Comparison of ENCODE assay signal across 8 cellular contexts in genomic region chr4:109588176-109588575, GRCh38. TPM values are rescaled to one million over a fixed set of nuclear protein-coding genes. Genes with fewer than 3 reads are reported as not detected.
DNase-seq lines count a peak whose midpoint lies in the region; ATAC-seq, FAIRE-seq and TF ChIP-seq lines count a peak whose summit lies in the region.

No MANE protein-coding gene starts in this region.

- no peaks in the 10 kb centered on the region for H3K9me3 ChIP-seq in Loucy (ENCODE audit: insufficient read depth, low read depth, low read length)

- no peak overlapping the region for H3K4me3 Mint-ChIP-seq in osteocyte (ENCODE audit: unreplicated experiment)

- peak; percentile 26 for DNase-seq in GM12891 (ENCODE audit: insufficient read length, low spot score)
- peak; percentile 21 for DNase-seq in dermis blood vessel endothelial cell
- no peak for DNase-seq in coronary artery (ENCODE audit: low spot score)
- DNase-seq in NCI-H1105 treated with DMSO at 0.1 percent for 48 hours (lab: John Stamatoyannopoulos, UW) = no peak
- no peak for DNase-seq in osteocyte (ENCODE audit: extremely low spot score, unreplicated experiment)
- DNase-seq in substantia nigra (lab: John Stamatoyannopoulos, UW) = no peak

- no peaks in the 10 kb centered on the region for H3K27me3 ChIP-seq in Loucy (ENCODE audit: insufficient read depth, low read length, poor library complexity, severe bottlenecking)

- peaks cover 10% of the 10 kb centered on the region for H3K36me3 Mint-ChIP-seq in osteocyte (ENCODE audit: unreplicated experiment)

- no peaks in the 10 kb centered on the region for H3K4me1 Mint-ChIP-seq in osteocyte (ENCODE audit: unreplicated experiment)

- H4K20me1 ChIP-seq in Loucy (ENCODE audit: insufficient read depth, low read length, poor library complexity, severe bottlenecking) = no peaks in the 10 kb centered on the region

- peak overlapping the region; percentile 12 for H3K4me2 ChIP-seq in Loucy (ENCODE audit: low read depth, low read length, poor library complexity, severe bottlenecking)

- FAIRE-seq in GM12891 (lab: Jason Lieb, UNC) = peak; percentile 89

- TF ChIP-seq POLR2A in GM12891 (IDR thresholded peaks at IDR 0.05; ENCODE audit: low read depth, low read length) = no peak

- no peaks in the 10 kb centered on the region for H3K36me3 ChIP-seq in Loucy (ENCODE audit: insufficient read depth, low read length)

- H3K27ac ChIP-seq in coronary artery (no peak overlapping the region), substantia nigra (ENCODE audit: low read depth, low read length, poor library complexity, severe bottlenecking) (no peak overlapping the region)

- peaks cover 11% of the 10 kb centered on the region for H3K4me1 ChIP-seq in Loucy (ENCODE audit: insufficient read depth, low read length, poor library complexity, severe bottlenecking)

- no peaks in the 10 kb centered on the region for H3K27me3 Mint-ChIP-seq in osteocyte (ENCODE audit: unreplicated experiment)

- no peaks in the 10 kb centered on the region for H3K79me2 ChIP-seq in Loucy (ENCODE audit: insufficient read depth, low read length)

- H3K9me2 ChIP-seq in Loucy (replicated peaks; ENCODE audit: low read depth, low read length) = no peaks in the 10 kb centered on the region

- H3K27ac Mint-ChIP-seq in osteocyte (ENCODE audit: unreplicated experiment) = no peak overlapping the region

- no peak overlapping the region for H2AFZ ChIP-seq in Loucy (ENCODE audit: low read length)

- no peaks in the 10 kb centered on the region for H3F3A ChIP-seq in Loucy (ENCODE audit: low read depth)

- H3K9me3 Mint-ChIP-seq in osteocyte (ENCODE audit: unreplicated experiment) = peaks cover 6% of the 10 kb centered on the region

- no peak overlapping the region for H3K4me3 ChIP-seq in Loucy (ENCODE audit: low read length, poor library complexity, severe bottlenecking)
- H3K4me3 ChIP-seq in coronary artery = no peak overlapping the region

- no peak overlapping the region for H3K9ac ChIP-seq in Loucy (ENCODE audit: low read depth, low read length, poor library complexity, severe bottlenecking)

- ATAC-seq in GM21528 (IDR thresholded peaks at IDR 0.05; ENCODE audit: low FRiP score, unreplicated experiment) = peak; percentile 98

- TF ChIP-seq CTCF in Loucy (conservative IDR thresholded peaks at IDR 0.05; ENCODE audit: low read length) (no peak), coronary artery (IDR thresholded peaks at IDR 0.05) (no peak), osteocyte (IDR thresholded peaks at IDR 0.05) (no peak)

TF ChIP-seq in GM12891, 5 proteins besides CTCF, POLR2A, EP300 and RAD21:
- TF ChIP-seq POU2F2 (IDR thresholded peaks at IDR 0.05; ENCODE audit: low read depth, low read length) (peak; percentile 75; the same call in 1 of the 2 replicates), TAF1 (IDR thresholded peaks at IDR 0.05; ENCODE audit: low read depth, low read length) (no peak)

RNA-seq across cellular contexts. Expression of gene MCUB, which starts 28.1 kb away (rescaled TPM):
- polyA plus RNA-seq in GM12891 (2012; ENCODE audit: low read depth, missing spikeins) = 15.1 TPM
- total RNA-seq in dermis blood vessel endothelial cell = 69.4 and 163 TPM in 2 replicates
- 14.1 and 14.8 TPM in 2 replicates for total RNA-seq in osteocyte

Comparison
In these comparisons a context has a peak if more than half of its experiments do, and no peak if none do; other contexts are left out.
1. DNase-seq: peak in GM12891 (single experiment) and dermis blood vessel endothelial cell (single experiment); none in coronary artery (single experiment), NCI-H1105 treated with DMSO at 0.1 percent for 48 hours (single experiment), osteocyte (single experiment) and substantia nigra (0 of 49).